Comparison of ENCODE assay signal across 15 cellular contexts in the genomic region with DNA sequence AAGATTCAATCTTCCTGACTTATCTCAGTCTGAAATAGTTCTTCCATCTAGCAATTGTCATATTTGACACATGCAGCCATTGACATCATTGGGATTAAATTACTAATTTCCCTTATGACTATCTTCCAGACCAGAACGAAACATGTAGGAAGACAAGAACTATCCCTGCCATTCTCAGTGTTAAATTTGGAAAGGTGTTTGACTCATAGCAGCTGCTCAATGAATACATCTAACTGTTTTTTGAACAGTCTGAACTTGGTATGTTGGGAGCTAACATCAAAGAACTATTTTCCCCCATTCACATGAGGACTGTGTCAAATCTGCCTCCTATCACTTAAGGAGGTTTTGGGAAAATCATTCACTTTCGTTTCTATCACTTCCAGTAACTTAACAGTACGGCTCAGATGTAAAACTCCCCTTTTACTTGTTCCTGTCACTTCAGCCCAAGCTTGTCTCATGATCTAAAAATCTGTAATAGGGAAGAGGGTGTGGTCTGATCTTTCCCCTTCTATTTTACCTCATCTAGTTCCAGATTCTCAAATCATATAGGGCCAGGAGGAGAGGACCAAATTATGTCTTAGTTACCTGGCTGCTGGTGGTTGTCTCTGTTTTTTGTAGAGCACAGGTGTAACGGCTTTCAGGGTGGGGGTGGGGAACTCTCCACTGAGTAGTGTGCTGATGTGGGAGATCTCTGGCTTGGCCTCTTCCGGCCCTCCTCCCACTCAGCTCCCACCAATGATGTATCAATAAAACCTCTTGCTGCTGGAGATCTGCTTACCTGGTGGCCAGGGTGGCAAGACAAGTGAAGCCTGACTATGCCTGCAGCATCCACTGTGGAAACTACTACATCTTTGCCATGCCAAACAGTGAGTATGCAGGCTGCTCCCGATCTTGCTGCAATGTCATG. TPM values are rescaled to one million over a fixed set of nuclear protein-coding genes. Genes with fewer than 3 reads are reported as not detected.
DNase-seq lines count a peak whose midpoint lies in the region; ATAC-seq, FAIRE-seq and TF ChIP-seq lines count a peak whose summit lies in the region.
"Had no signal": no experiment of that assay in that cellular context is flagged by ENCODE, and none has a peak within 500 bp of the region (broad histone marks: within the 10 kb centered on the region; RNA-seq: fewer than 3 reads in every experiment).

No MANE protein-coding gene starts in this region.

- FAIRE-seq in HepG2 (lab: Jason Lieb, UNC) (no peak), GM12878 (lab: Jason Lieb, UNC) (peak; percentile 41)
- FAIRE-seq: G401.6 had no signal

- H3K4me1 ChIP-seq in right lobe of liver (no peaks in the 10 kb centered on the region), HepG2 (ENCODE audit: insufficient read depth, low read length) (no peaks in the 10 kb centered on the region), MM.1S (ENCODE audit: low read length) (peaks cover 66% of the 10 kb centered on the region), GM12878 (ENCODE audit: control insufficient read depth, insufficient read depth, low read length) (peaks cover 48% of the 10 kb centered on the region)

- H3K4me2 ChIP-seq in HepG2 (ENCODE audit: low read depth, low read length) (no peak overlapping the region), MM.1S (ENCODE audit: low read depth, low read length) (peak overlapping the region; percentile 94), GM12878 (ENCODE audit: control insufficient read depth, insufficient read depth) (peak overlapping the region; percentile 82)

- no peaks in the 10 kb centered on the region for H3K36me3 ChIP-seq in right lobe of liver
- H3K36me3 ChIP-seq in HepG2 (replicated peaks in 1 of 2; ENCODE audit: control insufficient read depth in 1 of 2, insufficient read depth in 2 of 2, low read length in 2 of 2) = no peaks in the 10 kb centered on the region
- no peaks in the 10 kb centered on the region for H3K36me3 ChIP-seq in MM.1S (replicated peaks; ENCODE audit: insufficient read depth, low read length)
- H3K36me3 ChIP-seq in GM12878 (ENCODE audit: control insufficient read depth in 2 of 2, insufficient read depth in 2 of 2, low read length in 1 of 2) = peaks cover 12% of the 10 kb centered on the region in 2 experiments; a peak in 3 of 4 replicates
- H3K36me3 ChIP-seq in H7 (replicated peaks; ENCODE audit: control insufficient read depth, insufficient read depth, low read length) = no peaks in the 10 kb centered on the region

- TF ChIP-seq POLR2A in right lobe of liver (IDR thresholded peaks at IDR 0.05) (no peak), HepG2 (IDR thresholded peaks at IDR 0.05; ENCODE audit: insufficient read depth in 1 of 2, low read depth in 2 of 2, low read length in 2 of 2) (no peak), GM12878 (IDR thresholded peaks at IDR 0.05; ENCODE audit: low read depth, low read length) (no peak)

- H3K4me3 ChIP-seq in right lobe of liver (no peak overlapping the region), HepG2 (replicated peaks in 1 of 3; ENCODE audit: insufficient read depth in 1 of 3, low read depth in 2 of 3, low read length in 3 of 3) (no peak overlapping the region), MM.1S (ENCODE audit: low read length) (peak overlapping the region; percentile 72), GM12878 (peak overlapping the region; percentile 48; the same call in 1 of the 2 replicates), H7 (ENCODE audit: insufficient read depth, low read depth, low read length) (no peak overlapping the region)

- no peaks in the 10 kb centered on the region for H3K9me3 ChIP-seq in right lobe of liver
- H3K9me3 ChIP-seq in HepG2 (ENCODE audit: low read length) = no peaks in the 10 kb centered on the region
- H3K9me3 ChIP-seq in MM.1S (replicated peaks; ENCODE audit: insufficient read depth, low read length) = no peaks in the 10 kb centered on the region
- no peaks in the 10 kb centered on the region; the same call in none of the 3 replicates for H3K9me3 ChIP-seq in GM12878 (replicated peaks; ENCODE audit: control insufficient read depth, insufficient read depth, low read length)

- no TSS peak for BruUV-seq in HepG2 (replicated peaks; lab: Mats Ljungman, UMichigan)
- BruUV-seq in GM12878 (replicated peaks; lab: Mats Ljungman, UMichigan) = TSS peak; percentile 65

- TF ChIP-seq RAD21 in HepG2 (CRISPR knock-in tag; IDR thresholded peaks at IDR 0.05) (no peak), GM12878 (IDR thresholded peaks at IDR 0.05; ENCODE audit: insufficient read depth, low read depth, low read length) (no peak)

- RAD21 ChIA-PET in GM12878 (lab: Charles Lee; ENCODE audit: unreplicated experiment) = interaction anchor here (0.7 to 6.8 kb wide), 22 partner anchors 8 to 242 kb away, joined by 3 to 132 read pairs (median 7); a partner anchor contains a TSS

- POLR2A ChIA-PET in HepG2 (lab: Yijun Ruan, JAX) (no interaction called here), GM12878 (lab: Charles Lee) (interaction anchor here (0.9 to 6.5 kb wide), 16 partner anchors 8 to 129 kb away, joined by 3 to 61 read pairs (median 6); a partner anchor contains a TSS)

- no peaks in the 10 kb centered on the region for H4K20me1 ChIP-seq in HepG2 (ENCODE audit: insufficient read depth, low read length)
- H4K20me1 ChIP-seq in MM.1S (ENCODE audit: insufficient read depth, low read length) = no peaks in the 10 kb centered on the region
- no peaks in the 10 kb centered on the region for H4K20me1 ChIP-seq in GM12878 (ENCODE audit: control insufficient read depth, insufficient read depth)

- H3K27ac Mint-ChIP-seq in stimulated activated naive CD8-positive, alpha-beta T cell treated with anti-CD3 and anti-CD28 coated beads, Interleukin-15, amount 100 ng/mL, for 72 hours = no peak overlapping the region

- no peaks in the 10 kb centered on the region for H3K9me2 ChIP-seq in MM.1S (replicated peaks; ENCODE audit: insufficient read depth, low read length)

- H3K4me3 Mint-ChIP-seq in stimulated activated naive CD8-positive, alpha-beta T cell treated with anti-CD3 and anti-CD28 coated beads, Interleukin-15, amount 100 ng/mL, for 72 hours = no peak overlapping the region
- H3K4me3 Mint-ChIP-seq: neural crest cell had no signal

- H3K27me3 ChIP-seq in right lobe of liver = no peaks in the 10 kb centered on the region
- no peaks in the 10 kb centered on the region for H3K27me3 ChIP-seq in HepG2 (ENCODE audit: control insufficient read depth in 1 of 2, insufficient read depth in 2 of 2, low read length in 2 of 2)
- H3K27me3 ChIP-seq in MM.1S (replicated peaks; ENCODE audit: insufficient read depth, low read length) = no peaks in the 10 kb centered on the region
- H3K27me3 ChIP-seq in GM12878 (replicated peaks in 1 of 2; ENCODE audit: control insufficient read depth in 2 of 2, insufficient read depth in 2 of 2, low read length in 1 of 2) = no peaks in the 10 kb centered on the region
- H3K27me3 ChIP-seq in H7 (ENCODE audit: control insufficient read depth, insufficient read depth, low read length) = no peaks in the 10 kb centered on the region

- peaks cover 8 to 12% of the 10 kb centered on the region in 2 donors for H3K9me3 Mint-ChIP-seq in stimulated activated naive CD8-positive, alpha-beta T cell treated with anti-CD3 and anti-CD28 coated beads, Interleukin-15, amount 100 ng/mL, for 72 hours
- H3K9me3 Mint-ChIP-seq: neural crest cell had no signal

- H3K4me1 Mint-ChIP-seq in stimulated activated naive CD8-positive, alpha-beta T cell treated with anti-CD3 and anti-CD28 coated beads, Interleukin-15, amount 100 ng/mL, for 72 hours = peaks cover 20% of the 10 kb centered on the region
- H3K4me1 Mint-ChIP-seq: neural crest cell had no signal

- no peaks in the 10 kb centered on the region for H3K27me3 Mint-ChIP-seq in stimulated activated naive CD8-positive, alpha-beta T cell treated with anti-CD3 and anti-CD28 coated beads, Interleukin-15, amount 100 ng/mL, for 72 hours

- H3K9ac ChIP-seq in HepG2 (ENCODE audit: insufficient read depth, low read depth, low read length) = no peak overlapping the region
- peak overlapping the region; percentile 74 for H3K9ac ChIP-seq in MM.1S (ENCODE audit: low read length)
- H3K9ac ChIP-seq in GM12878 (ENCODE audit: control insufficient read depth, insufficient read depth, low read length) = peak overlapping the region; percentile 50

- peaks cover 67% of the 10 kb centered on the region for H3F3A ChIP-seq in MM.1S (ENCODE audit: insufficient read depth, low read length)

- in situ Hi-C loops in HepG2 (cut with HindIII; ENCODE audit: extremely low pct_ligation_motif_present, low pct_unique_long_range_greater_than_20kb) (no loop called here), GM12878 (cut with MboI) (no loop called here)

- WGBS in right lobe of liver (ENCODE audit: insufficient coverage, low coverage, low lambda C conversion rate, missing lambda C conversion rate) = 32% methylated on average over 3 of the region's 6 CpGs
- WGBS in HepG2 (ENCODE audit: low lambda C conversion rate) = 2% methylated on average over 6 of the region's 6 CpGs
- 0% methylated on average over 6 of the region's 6 CpGs for WGBS in GM12878 (ENCODE audit: insufficient coverage, insufficient replicate concordance, low lambda C conversion rate, missing lambda C conversion rate)

- ATAC-seq in right lobe of liver (peak in 3 of 4 donors; percentile 27 to 53 (median 52)), HepG2 (no peak), GM12878 (peak; percentile 39), GM21529 (IDR thresholded peaks at IDR 0.05; ENCODE audit: unreplicated experiment) (no peak), HG03139 (IDR thresholded peaks at IDR 0.05; ENCODE audit: unreplicated experiment) (no peak)
- ATAC-seq in stimulated activated naive CD8-positive, alpha-beta T cell treated with anti-CD3 and anti-CD28 coated beads, Interleukin-15, amount 100 ng/mL, for 72 hours = peak; percentile 72
- ATAC-seq: HCT116 had no signal

- no peak overlapping the region for H2AFZ ChIP-seq in HepG2 (ENCODE audit: low read length)
- peak overlapping the region; percentile 6; the same call in 1 of the 2 replicates for H2AFZ ChIP-seq in MM.1S (ENCODE audit: low read length)
- H2AFZ ChIP-seq in GM12878 (ENCODE audit: control insufficient read depth, low read depth, low read length) = no peak overlapping the region; the same call in 1 of the 2 replicates

- intact Hi-C loops in right lobe of liver (cut with DNase I) = no loop called here
- intact Hi-C loops in HepG2 (cut with micrococcal nuclease; ENCODE audit: unreplicated experiment) = no loop called here
- intact Hi-C loops in GM12878 (cut with micrococcal nuclease; ENCODE audit: unreplicated experiment) = no loop called here

- SMC1A ChIA-PET in GM12878 (lab: Charles Lee; ENCODE audit: uncharacterized antibody, unreplicated experiment) = interaction anchor here (0.6 to 6.7 kb wide), 37 partner anchors 8 to 281 kb away, joined by 3 to 187 read pairs (median 5); a partner anchor contains a TSS

- TF ChIP-seq CTCF in right lobe of liver (IDR thresholded peaks at IDR 0.05) (no peak), HepG2 (CRISPR knock-in tag; IDR thresholded peaks at IDR 0.05) (no peak), MM.1S (IDR thresholded peaks at IDR 0.05; ENCODE audit: low read length) (no peak), GM12878 (IDR thresholded peaks at IDR 0.05 in 2 of 3, conservative IDR thresholded peaks at IDR 0.05 in 1 of 3; ENCODE audit: control insufficient read depth in 2 of 3, extremely low read depth in 1 of 3, insufficient read depth in 1 of 3, low read depth in 3 of 3, low read length in 3 of 3) (no peak)

- H3K27ac ChIP-seq in right lobe of liver = no peak overlapping the region
- H3K27ac ChIP-seq in HepG2 (ENCODE audit: extremely low read length, insufficient read depth, low read length) = no peak overlapping the region
- peak overlapping the region; percentile 85 for H3K27ac ChIP-seq in MM.1S (ENCODE audit: low read length)
- H3K27ac ChIP-seq in GM12878 (ENCODE audit: control insufficient read depth, insufficient read depth) = peak overlapping the region; percentile 67

- no peaks in the 10 kb centered on the region for H3K79me2 ChIP-seq in HepG2 (ENCODE audit: insufficient read depth, low read length)
- H3K79me2 ChIP-seq in MM.1S (ENCODE audit: low read length) = peaks cover 29% of the 10 kb centered on the region
- H3K79me2 ChIP-seq in GM12878 (ENCODE audit: control insufficient read depth, insufficient read depth, low read length) = peaks cover 22% of the 10 kb centered on the region

- no peak for TF ChIP-seq EP300 in HepG2 (IDR thresholded peaks at IDR 0.05; ENCODE audit: low read depth in 2 of 2, low read length in 2 of 2)
- no peak for TF ChIP-seq EP300 in HepG2 (CRISPR knock-in tag; IDR thresholded peaks at IDR 0.05; ENCODE audit: borderline replicate concordance)
- no peak for TF ChIP-seq EP300 in GM12878 (IDR thresholded peaks at IDR 0.05; ENCODE audit: borderline replicate concordance in 1 of 2, control insufficient read depth in 1 of 2, low read depth in 2 of 2, low read length in 2 of 2)

- DNase-seq in right lobe of liver = no peak
- no peak for DNase-seq in HepG2 (ENCODE audit: low spot score)
- peak; percentile 88 for DNase-seq in MM.1S
- DNase-seq in GM12878 (ENCODE audit: low read depth, low spot score) = no peak
- no peak for DNase-seq in stimulated activated naive CD8-positive, alpha-beta T cell treated with anti-CD3 and anti-CD28 coated beads, Interleukin-15, amount 100 ng/mL, for 72 hours
- DNase-seq in H7 = no peak
- DNase-seq: cortex of kidney, NCI-H226 had no signal

- CTCF ChIA-PET in HepG2 (lab: Yijun Ruan, JAX; ENCODE audit: low intra/inter-chr PET ratio, low total read pairs) (no interaction called here), GM12878 (lab: Yijun Ruan, JAX) (interaction anchor here (0.6 to 6.5 kb wide), 27 partner anchors 9 to 280 kb away, joined by 3 to 92 read pairs (median 6); a partner anchor contains a TSS)

RNA-seq across cellular contexts. Expression of a gene that starts 26.2 kb away (rescaled TPM):
- total RNA-seq in right lobe of liver (under 1 TPM; 0.20 to 0.42 (median 0.28) TPM), HepG2 (2016; rRNA removed; fragmentation: Illumina TruSeq; extraction: Trizol) (not detected in 2 replicates), GM12878 (2014; rRNA removed) (121 and 136 TPM in 2 replicates), GM12878 (2014; rRNA removed; fragmentation: Illumina TruSeq; extraction: Trizol) (134 and 145 TPM in 2 replicates), GM12878 (2021) (125 and 140 TPM in 2 replicates)
- total RNA-seq in HepG2 (2016; cell fraction: cytosol; rRNA removed; fragmentation: Illumina TruSeq; extraction: Trizol; ENCODE audit: low read depth) = not detected in 2 replicates
- total RNA-seq in HepG2 (2016; cell fraction: insoluble cytoplasmic fraction; rRNA removed; fragmentation: Illumina TruSeq; extraction: Trizol) = not detected in 2 replicates
- not detected in 2 replicates for total RNA-seq in HepG2 (2016; cell fraction: membrane; rRNA removed; fragmentation: Illumina TruSeq; extraction: Trizol)
- total RNA-seq in HepG2 (2016; cell fraction: nucleus; rRNA removed; fragmentation: Illumina TruSeq; extraction: Trizol) = not detected in 2 replicates
- polyA plus RNA-seq in HepG2 (2011; rRNA removed) (not detected in 2 replicates), GM12878 (2011; rRNA removed) (260 and 289 TPM in 2 replicates), GM12878 (2014; fragmentation: Illumina TruSeq; extraction: Trizol) (134 and 155 TPM in 2 replicates), GM12878 (2014; fragmentation: Nextera tagmentation; extraction: Ambion mirVana) (100 to 1,000 TPM; 128 to 145 TPM), GM12878 (2014; rRNA removed) (154 and 204 TPM in 2 replicates), GM12878 (2016; fragmentation: Nextera tagmentation; extraction: Ambion mirVana) (10 to 100 TPM; 87.3 to 89.7 TPM)
- not detected in 2 replicates for polyA plus RNA-seq in HepG2 (2011; cell fraction: cytosol; rRNA removed)
- polyA plus RNA-seq in HepG2 (2011; cell fraction: nucleus; rRNA removed) = 0.11 and 0.21 TPM in 2 replicates
- polyA plus RNA-seq in HepG2 (2012) = not detected in 2 replicates
- polyA plus RNA-seq in HepG2 (2016; cell fraction: cytosol; fragmentation: Illumina TruSeq; extraction: Trizol; ENCODE audit: low read depth) = not detected in 2 replicates
- polyA plus RNA-seq in HepG2 (2016; cell fraction: insoluble cytoplasmic fraction; fragmentation: Illumina TruSeq; extraction: Trizol; ENCODE audit: low read depth) = not detected in 2 replicates
- polyA plus RNA-seq in HepG2 (2016; cell fraction: membrane; fragmentation: Illumina TruSeq; extraction: Trizol; ENCODE audit: low read depth) = not detected in 2 replicates
- polyA plus RNA-seq in HepG2 (2016; cell fraction: nucleus; fragmentation: Illumina TruSeq; extraction: Trizol; ENCODE audit: insufficient read depth, low read depth) = not detected in 2 replicates
- polyA minus RNA-seq in HepG2 (2011; rRNA and poly(A)+ RNA removed; ENCODE audit: low replicate concordance) = not detected in 2 replicates
- polyA minus RNA-seq in HepG2 (2011; cell fraction: cytosol; rRNA and poly(A)+ RNA removed) = not detected in 2 replicates
- not detected in 2 replicates for polyA minus RNA-seq in HepG2 (2011; cell fraction: nucleus; rRNA and poly(A)+ RNA removed)
- total RNA-seq in GM12878 (2013; cell fraction: nucleolus; rRNA removed) = 1,111 and 1,167 TPM in 2 replicates
- polyA plus RNA-seq in GM12878 (2011; ENCODE audit: low read depth) = 41.2 TPM
- 194 and 205 TPM in 2 replicates for polyA plus RNA-seq in GM12878 (2011; cell fraction: cytosol; rRNA removed)
- 385 and 567 TPM in 2 replicates for polyA plus RNA-seq in GM12878 (2011; cell fraction: nucleus; rRNA removed)
- 73.7 and 121 TPM in 2 replicates for polyA plus RNA-seq in GM12878 (2012)
- polyA minus RNA-seq in GM12878 (2011; rRNA and poly(A)+ RNA removed) = 378 and 409 TPM in 2 replicates
- 105 and 108 TPM in 2 replicates for polyA minus RNA-seq in GM12878 (2011; cell fraction: cytosol; rRNA and poly(A)+ RNA removed)
- polyA minus RNA-seq in GM12878 (2011; cell fraction: nucleus; rRNA and poly(A)+ RNA removed) = 309 and 389 TPM in 2 replicates
- not detected in 2 replicates for total RNA-seq in H7 (2014; rRNA removed; shearing (Covaris generic))
- total RNA-seq: LHCN-M2, neural crest cell, skeletal muscle tissue had no signal

RNA-seq across cellular contexts. Expression of a gene that starts 38.6 kb away (rescaled TPM):
- total RNA-seq in right lobe of liver (1 to 10 TPM in 5 of 6 experiments, under 1 TPM in 1; 0.68 to 5.0 (median 3.4) TPM), HepG2 (2016; rRNA removed; fragmentation: Illumina TruSeq; extraction: Trizol) (not detected in 2 replicates), GM12878 (2014; rRNA removed) (415 and 499 TPM in 2 replicates), GM12878 (2014; rRNA removed; fragmentation: Illumina TruSeq; extraction: Trizol) (445 and 463 TPM in 2 replicates), GM12878 (2021) (311 and 323 TPM in 2 replicates)
- total RNA-seq in HepG2 (2016; cell fraction: cytosol; rRNA removed; fragmentation: Illumina TruSeq; extraction: Trizol; ENCODE audit: low read depth) = not detected in 2 replicates
- total RNA-seq in HepG2 (2016; cell fraction: insoluble cytoplasmic fraction; rRNA removed; fragmentation: Illumina TruSeq; extraction: Trizol) = not detected in 2 replicates
- not detected in 2 replicates for total RNA-seq in HepG2 (2016; cell fraction: membrane; rRNA removed; fragmentation: Illumina TruSeq; extraction: Trizol)
- total RNA-seq in HepG2 (2016; cell fraction: nucleus; rRNA removed; fragmentation: Illumina TruSeq; extraction: Trizol) = not detected in 2 replicates
- polyA plus RNA-seq in HepG2 (2011; rRNA removed) (not detected in 2 replicates), GM12878 (2011; rRNA removed) (1,315 and 1,412 TPM in 2 replicates), GM12878 (2014; fragmentation: Illumina TruSeq; extraction: Trizol) (487 and 663 TPM in 2 replicates), GM12878 (2014; fragmentation: Nextera tagmentation; extraction: Ambion mirVana) (100 to 1,000 TPM; 667 to 776 TPM), GM12878 (2014; rRNA removed) (335 and 411 TPM in 2 replicates), GM12878 (2016; fragmentation: Nextera tagmentation; extraction: Ambion mirVana) (100 to 1,000 TPM; 302 to 328 TPM)
- 0.05 TPM in 1 of 2 replicates, not detected in the other for polyA plus RNA-seq in HepG2 (2011; cell fraction: cytosol; rRNA removed)
- 0.12 TPM in 1 of 2 replicates, not detected in the other for polyA plus RNA-seq in HepG2 (2011; cell fraction: nucleus; rRNA removed)
- polyA plus RNA-seq in HepG2 (2012) = not detected in 2 replicates
- not detected in 2 replicates for polyA plus RNA-seq in HepG2 (2016; cell fraction: cytosol; fragmentation: Illumina TruSeq; extraction: Trizol; ENCODE audit: low read depth)
- not detected in 2 replicates for polyA plus RNA-seq in HepG2 (2016; cell fraction: insoluble cytoplasmic fraction; fragmentation: Illumina TruSeq; extraction: Trizol; ENCODE audit: low read depth)
- not detected in 2 replicates for polyA plus RNA-seq in HepG2 (2016; cell fraction: membrane; fragmentation: Illumina TruSeq; extraction: Trizol; ENCODE audit: low read depth)
- polyA plus RNA-seq in HepG2 (2016; cell fraction: nucleus; fragmentation: Illumina TruSeq; extraction: Trizol; ENCODE audit: insufficient read depth, low read depth) = not detected in 2 replicates
- not detected in 2 replicates for polyA minus RNA-seq in HepG2 (2011; rRNA and poly(A)+ RNA removed; ENCODE audit: low replicate concordance)
- not detected in 2 replicates for polyA minus RNA-seq in HepG2 (2011; cell fraction: cytosol; rRNA and poly(A)+ RNA removed)
- polyA minus RNA-seq in HepG2 (2011; cell fraction: nucleus; rRNA and poly(A)+ RNA removed) = not detected in 2 replicates
- total RNA-seq in GM12878 (2013; cell fraction: nucleolus; rRNA removed) = 550 and 565 TPM in 2 replicates
- polyA plus RNA-seq in GM12878 (2011; ENCODE audit: low read depth) = 1,141 TPM
- polyA plus RNA-seq in GM12878 (2011; cell fraction: cytosol; rRNA removed) = 831 and 1,170 TPM in 2 replicates
- 317 and 485 TPM in 2 replicates for polyA plus RNA-seq in GM12878 (2011; cell fraction: nucleus; rRNA removed)
- polyA plus RNA-seq in GM12878 (2012) = 688 and 1,150 TPM in 2 replicates
- polyA minus RNA-seq in GM12878 (2011; rRNA and poly(A)+ RNA removed) = 654 and 682 TPM in 2 replicates
- 176 and 177 TPM in 2 replicates for polyA minus RNA-seq in GM12878 (2011; cell fraction: cytosol; rRNA and poly(A)+ RNA removed)
- polyA minus RNA-seq in GM12878 (2011; cell fraction: nucleus; rRNA and poly(A)+ RNA removed) = 79.5 and 82.9 TPM in 2 replicates
- 0.74 and 2.2 TPM in 2 replicates for total RNA-seq in H7 (2014; rRNA removed; shearing (Covaris generic))
- total RNA-seq: LHCN-M2, neural crest cell had no signal

Comparison
In these comparisons a context has a peak if more than half of its experiments do, and no peak if none do; other contexts are left out.
1. ATAC-seq: peak in right lobe of liver (3 of 4), GM12878 (single experiment) and stimulated activated naive CD8-positive, alpha-beta T cell treated with anti-CD3 and anti-CD28 coated beads, Interleukin-15, amount 100 ng/mL, for 72 hours (single experiment); none in HepG2 (single experiment), GM21529 (single experiment) and HG03139 (single experiment).
2. H3K27ac ChIP-seq: peak in MM.1S (single experiment) and GM12878 (single experiment); none in right lobe of liver (0 of 3) and HepG2 (single experiment).
3. H3K4me3 ChIP-seq: peak in MM.1S (single experiment) and GM12878 (single experiment); none in right lobe of liver (0 of 3), HepG2 (0 of 3) and H7 (single experiment).
4. RNA of a gene that starts 26.2 kb away (total RNA-seq): 121 to 1,167 TPM in GM12878; 0.20 to 0.42 TPM in right lobe of liver, not detected in HepG2 and not detected in H7; every median in the first group is over 10 times any median in the second.
5. RNA of a gene that starts 38.6 kb away (total RNA-seq): 311 to 565 TPM in GM12878; 0.68 to 5.0 TPM in right lobe of liver, 0.74 to 2.2 TPM in H7 and not detected in HepG2; every median in the first group is over 10 times any median in the second.